Comparison of ENCODE assay signal across 10 cellular contexts in the genomic region with DNA sequence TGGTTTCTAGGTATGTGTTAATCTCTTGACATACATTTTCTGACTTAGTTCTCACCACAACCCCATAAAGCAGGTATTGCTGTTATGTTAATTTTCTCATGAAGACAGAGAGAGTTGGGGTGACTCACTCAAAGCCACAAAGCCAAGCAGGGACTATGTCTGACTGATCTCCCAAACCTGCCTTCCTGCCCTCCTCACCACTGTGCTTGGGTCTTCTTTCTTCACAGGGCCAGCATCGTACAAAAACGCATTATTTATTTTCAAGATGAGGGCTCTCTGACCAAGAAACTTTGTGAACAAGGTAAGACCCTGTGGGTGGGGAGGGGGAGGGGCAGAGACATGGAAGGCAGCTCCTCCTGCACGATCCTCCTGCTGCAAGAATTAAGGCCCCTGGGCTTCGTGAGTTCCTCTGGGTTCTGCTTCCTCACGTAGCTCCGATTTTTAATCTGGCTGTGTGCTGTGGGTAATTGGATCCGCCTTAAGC.
A peak's percentile ranks its signal among the peaks of the same experiment; 100 is the strongest.
DNase-seq lines count a peak whose midpoint lies in the region; ATAC-seq and TF ChIP-seq lines count a peak whose summit lies in the region.
"Had no signal": no experiment of that assay in that cellular context is flagged by ENCODE, and none has a peak within 500 bp of the region (broad histone marks: within the 10 kb centered on the region; RNA-seq: fewer than 3 reads in every experiment).

No MANE protein-coding gene starts in this region.

- H3K27me3 ChIP-seq in stomach (no peaks in the 10 kb centered on the region), ascending aorta (no peaks in the 10 kb centered on the region)
- H3K27me3 ChIP-seq: body of pancreas had no signal

- POLR2A ChIA-PET in activated CD8-positive, alpha-beta T cell treated with anti-CD3 and anti-CD28 coated beads for 36 hours (lab: Charles Lee): interaction anchor here (0.6 to 1.6 kb wide), 2 partner anchors 10 to 12 kb away, joined by 3 to 7 read pairs; no protein-coding TSS in a partner anchor

- H3K4me1 Mint-ChIP-seq in activated CD8-positive, alpha-beta T cell treated with anti-CD3 and anti-CD28 coated beads for 36 hours (ENCODE audit: low read depth): peaks cover 56% of the 10 kb centered on the region

- H3K36me3 ChIP-seq in stomach (no peaks in the 10 kb centered on the region), ascending aorta (no peaks in the 10 kb centered on the region)

- DNase-seq in LHCN-M2 (ENCODE audit: low read depth): peak; percentile 17
- DNase-seq in activated CD8-positive, alpha-beta T cell treated with anti-CD3 and anti-CD28 coated beads for 36 hours: peak; percentile 85
- DNase-seq in epithelial cell of proximal tubule (ENCODE audit: low read depth): peak; percentile 6
- DNase-seq in stimulated activated CD8-positive, alpha-beta memory T cell treated with anti-CD3 and anti-CD28 coated beads, Interleukin-15, amount 100 ng/mL, for 1 hour (ENCODE audit: low read depth): peak; percentile 10
- no peak for DNase-seq in stomach
- no peak for DNase-seq in ascending aorta (ENCODE audit: low spot score in 2 of 2)
- DNase-seq: body of pancreas had no signal

- peak; percentile 95 for ATAC-seq in activated CD8-positive, alpha-beta T cell treated with anti-CD3 and anti-CD28 coated beads for 36 hours
- ATAC-seq in GM18858 (IDR thresholded peaks at IDR 0.05; ENCODE audit: unreplicated experiment) (no peak), GM19467 (IDR thresholded peaks at IDR 0.05; ENCODE audit: unreplicated experiment) (no peak)
- ATAC-seq: body of pancreas had no signal

- peak overlapping the region; percentile 68 for H3K4me3 Mint-ChIP-seq in activated CD8-positive, alpha-beta T cell treated with anti-CD3 and anti-CD28 coated beads for 36 hours
- H3K4me3 Mint-ChIP-seq: IgD-negative memory B cell had no signal

- TF ChIP-seq EP300 in stomach (IDR thresholded peaks at IDR 0.05): no peak

- no peak overlapping the region for H3K27ac ChIP-seq in stomach
- no peak overlapping the region for H3K27ac ChIP-seq in ascending aorta
- H3K27ac ChIP-seq: body of pancreas had no signal

- peaks cover 0 to 14% (median 6%) of the 10 kb centered on the region in 4 donors for H3K4me1 ChIP-seq in stomach
- H3K4me1 ChIP-seq in ascending aorta: no peaks in the 10 kb centered on the region
- H3K4me1 ChIP-seq: body of pancreas had no signal

- H3K27ac Mint-ChIP-seq in activated CD8-positive, alpha-beta T cell treated with anti-CD3 and anti-CD28 coated beads for 36 hours: peak overlapping the region; percentile 64

- TF ChIP-seq POLR2A in stomach (IDR thresholded peaks at IDR 0.05): no peak

- TF ChIP-seq CTCF in activated CD8-positive, alpha-beta T cell treated with anti-CD3 and anti-CD28 coated beads for 36 hours (IDR thresholded peaks at IDR 0.05): no peak
- TF ChIP-seq CTCF in epithelial cell of proximal tubule (conservative IDR thresholded peaks at IDR 0.05; ENCODE audit: low read depth, low read length) (no peak), stomach (IDR thresholded peaks at IDR 0.05) (no peak), ascending aorta (IDR thresholded peaks at IDR 0.05) (no peak)

- intact Hi-C loops in activated CD8-positive, alpha-beta T cell treated with anti-CD3 and anti-CD28 coated beads for 36 hours (cut with micrococcal nuclease): no loop called here
- intact Hi-C loops in stomach (cut with DNase I; ENCODE audit: low total_unique reads) (no loop called here), ascending aorta (cut with DNase I) (no loop called here)

- CTCF ChIA-PET in activated CD8-positive, alpha-beta T cell treated with anti-CD3 and anti-CD28 coated beads for 36 hours (lab: Charles Lee): interaction anchor here (0.9 to 1.8 kb wide), 3 partner anchors 9 to 72 kb away, joined by 3 to 5 read pairs (median 4); no protein-coding TSS in a partner anchor

- H3K27me3 Mint-ChIP-seq in activated CD8-positive, alpha-beta T cell treated with anti-CD3 and anti-CD28 coated beads for 36 hours: no peaks in the 10 kb centered on the region

- 65 to 88% (median 79%) methylated on average over 7 of the region's 7 CpGs for WGBS in stomach, 5 donors

- H3K4me3 ChIP-seq in epithelial cell of proximal tubule (ENCODE audit: low read depth, low read length) (no peak overlapping the region), stomach (no peak overlapping the region), ascending aorta (no peak overlapping the region)
- H3K4me3 ChIP-seq: body of pancreas had no signal

- H3K9me3 Mint-ChIP-seq in activated CD8-positive, alpha-beta T cell treated with anti-CD3 and anti-CD28 coated beads for 36 hours: no peaks in the 10 kb centered on the region

- H3K9me3 ChIP-seq in stomach (no peaks in the 10 kb centered on the region), ascending aorta (no peaks in the 10 kb centered on the region)
- H3K9me3 ChIP-seq: body of pancreas had no signal

- no peaks in the 10 kb centered on the region for H3K36me3 Mint-ChIP-seq in activated CD8-positive, alpha-beta T cell treated with anti-CD3 and anti-CD28 coated beads for 36 hours (ENCODE audit: low read depth)
- H3K36me3 Mint-ChIP-seq: IgD-negative memory B cell had no signal

Comparison
In these comparisons a context has a peak if more than half of its experiments do, and no peak if none do; other contexts are left out.
1. DNase-seq: peak in LHCN-M2 (single experiment), activated CD8-positive, alpha-beta T cell treated with anti-CD3 and anti-CD28 coated beads for 36 hours (single experiment), epithelial cell of proximal tubule (single experiment) and stimulated activated CD8-positive, alpha-beta memory T cell treated with anti-CD3 and anti-CD28 coated beads, Interleukin-15, amount 100 ng/mL, for 1 hour (single experiment); none in stomach (single experiment) and ascending aorta (0 of 2).